In the genomic region with DNA sequence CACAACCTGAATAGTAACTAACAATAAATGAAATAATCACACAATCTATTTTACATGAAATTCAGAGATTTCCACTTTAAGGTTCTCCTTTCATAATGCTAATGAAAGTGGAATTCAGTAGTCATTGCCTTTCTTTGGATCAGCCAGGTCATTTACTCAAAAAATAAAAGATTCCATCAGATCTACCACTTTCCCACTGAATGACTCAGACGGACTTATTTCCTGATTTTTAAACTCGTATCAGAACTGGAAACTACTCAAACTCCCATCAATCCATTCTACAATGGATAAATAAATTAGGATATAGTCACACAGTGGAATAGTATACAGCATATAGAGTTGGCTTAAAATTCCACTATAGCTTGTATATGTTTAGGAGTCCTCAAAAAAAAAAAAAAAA, we compare ENCODE assay signal across 18 cellular contexts.
DNase-seq lines count a peak whose midpoint lies in the region; ATAC-seq, FAIRE-seq and TF ChIP-seq lines count a peak whose summit lies in the region.
"Had no signal": no experiment of that assay in that cellular context is flagged by ENCODE, and none has a peak within 500 bp of the region (broad histone marks: within the 10 kb centered on the region; RNA-seq: fewer than 3 reads in every experiment).

No MANE protein-coding gene starts in this region.

- H2AFZ ChIP-seq in astrocyte (ENCODE audit: low read depth, low read length), result no peak overlapping the region
- H2AFZ ChIP-seq in MM.1S (ENCODE audit: low read length), result no peak overlapping the region

- H3K9ac ChIP-seq in astrocyte (ENCODE audit: low read length), result no peak overlapping the region
- no peak overlapping the region for H3K9ac ChIP-seq in MM.1S (ENCODE audit: low read length)

- ATAC-seq in GM18502 (IDR thresholded peaks at IDR 0.05; ENCODE audit: poor library complexity, unreplicated experiment) (no peak), HG02571 (IDR thresholded peaks at IDR 0.05; ENCODE audit: unreplicated experiment) (no peak)

- H3F3A ChIP-seq in MM.1S (ENCODE audit: insufficient read depth, low read length), result no peaks in the 10 kb centered on the region

- H3K79me2 ChIP-seq in astrocyte (ENCODE audit: insufficient read depth, low read length) (peaks cover 80% of the 10 kb centered on the region), MM.1S (ENCODE audit: low read length) (peaks cover 96% of the 10 kb centered on the region)

- H3K9me3 ChIP-seq in astrocyte (ENCODE audit: insufficient read depth, low read depth, low read length), result no peaks in the 10 kb centered on the region
- H3K9me3 ChIP-seq in MM.1S (replicated peaks; ENCODE audit: insufficient read depth, low read length), result no peaks in the 10 kb centered on the region

- peaks cover 5% of the 10 kb centered on the region; the same call in 1 of the 2 replicates for H3K36me3 Mint-ChIP-seq in HFFc6 (ENCODE audit: low read depth)
- no peaks in the 10 kb centered on the region for H3K36me3 Mint-ChIP-seq in astrocyte (ENCODE audit: low read depth, unreplicated experiment)

- H3K27ac Mint-ChIP-seq in HFFc6 (no peak overlapping the region; the same call in 1 of the 2 replicates), astrocyte (ENCODE audit: unreplicated experiment) (no peak overlapping the region)
- H3K27ac Mint-ChIP-seq: CD4-positive, CD25-positive, alpha-beta regulatory T cell had no signal

- H3K4me1 ChIP-seq in astrocyte (ENCODE audit: insufficient read depth, low read length) (peaks cover 10% of the 10 kb centered on the region), MM.1S (ENCODE audit: low read length) (peaks cover 2% of the 10 kb centered on the region; the same call in 1 of the 2 replicates)

- H3K4me2 ChIP-seq in astrocyte (ENCODE audit: low read length), result no peak overlapping the region
- H3K4me2 ChIP-seq in MM.1S (ENCODE audit: low read depth, low read length), result no peak overlapping the region

- no peaks in the 10 kb centered on the region for H3K9me2 ChIP-seq in MM.1S (replicated peaks; ENCODE audit: insufficient read depth, low read length)

- H3K27me3 Mint-ChIP-seq in HFFc6 (ENCODE audit: insufficient read depth) (peaks cover 4% of the 10 kb centered on the region), astrocyte (ENCODE audit: low read depth, unreplicated experiment) (no peaks in the 10 kb centered on the region)

- H3K9me3 Mint-ChIP-seq in HFFc6, result no peaks in the 10 kb centered on the region
- no peaks in the 10 kb centered on the region for H3K9me3 Mint-ChIP-seq in astrocyte (ENCODE audit: unreplicated experiment)
- H3K9me3 Mint-ChIP-seq: CD4-positive, CD25-positive, alpha-beta regulatory T cell had no signal

- H3K4me1 Mint-ChIP-seq in HFFc6 (ENCODE audit: low read depth) (peaks cover 89% of the 10 kb centered on the region), astrocyte (ENCODE audit: low read depth, unreplicated experiment) (peaks cover 33% of the 10 kb centered on the region)

- peaks cover 79% of the 10 kb centered on the region for H4K20me1 ChIP-seq in astrocyte (ENCODE audit: insufficient read depth, low read length)
- no peaks in the 10 kb centered on the region for H4K20me1 ChIP-seq in MM.1S (ENCODE audit: insufficient read depth, low read length)

- H3K27ac ChIP-seq in astrocyte (ENCODE audit: low read depth, low read length) (no peak overlapping the region), MM.1S (ENCODE audit: low read length) (no peak overlapping the region)

- H3K4me3 Mint-ChIP-seq in HFFc6 (no peak overlapping the region), astrocyte (ENCODE audit: unreplicated experiment) (no peak overlapping the region)
- H3K4me3 Mint-ChIP-seq: CD4-positive, CD25-positive, alpha-beta regulatory T cell had no signal

- TF ChIP-seq CTCF in AG10803 (conservative IDR thresholded peaks at IDR 0.05; ENCODE audit: low read length), result no peak
- no peak for TF ChIP-seq CTCF in HFFc6 (IDR thresholded peaks at IDR 0.05)
- TF ChIP-seq CTCF in astrocyte (IDR thresholded peaks at IDR 0.05; ENCODE audit: insufficient read depth, low read depth, low read length), result no peak
- TF ChIP-seq CTCF in MM.1S (IDR thresholded peaks at IDR 0.05; ENCODE audit: low read length), result no peak

- H3K4me3 ChIP-seq in AG10803 (ENCODE audit: low read length), result no peak overlapping the region
- no peak overlapping the region for H3K4me3 ChIP-seq in astrocyte (ENCODE audit: insufficient read depth, low read depth, low read length)
- H3K4me3 ChIP-seq in MM.1S (ENCODE audit: low read length), result no peak overlapping the region

- peak; percentile 13 for FAIRE-seq in astrocyte (lab: Jason Lieb, UNC)
- FAIRE-seq: RCC 7860 had no signal

- H3K27me3 ChIP-seq in astrocyte (ENCODE audit: insufficient read depth, low read length) (no peaks in the 10 kb centered on the region), MM.1S (replicated peaks; ENCODE audit: insufficient read depth, low read length) (no peaks in the 10 kb centered on the region)

- DNase-seq in AG10803 (ENCODE audit: low read depth) (peak; percentile 17), HFFc6 (peak; percentile 10), astrocyte (ENCODE audit: low read depth) (peak; percentile 68), iris pigment epithelial cell (ENCODE audit: low read depth) (peak; percentile 54), NCI-H146 (lab: John Stamatoyannopoulos, UW) (no peak), MM.1S (no peak)
- DNase-seq: AML-193; Calu3; CD4-positive, CD25-positive, alpha-beta regulatory T cell; DMS79; GF-D8; NCI-H1436 treated with DMSO at 0.1 percent for 48 hours; NCI-H2107; NCI-H774; SHP77 treated with DMSO at 0.1 percent for 48 hours had no signal

- no peaks in the 10 kb centered on the region for H3K36me3 ChIP-seq in astrocyte (ENCODE audit: insufficient read depth, low read length)
- no peaks in the 10 kb centered on the region for H3K36me3 ChIP-seq in MM.1S (replicated peaks; ENCODE audit: insufficient read depth, low read length)

Comparison
In these comparisons a context has a peak if more than half of its experiments do, and no peak if none do; other contexts are left out.
1. DNase-seq: peak in AG10803 (single experiment), HFFc6 (single experiment), astrocyte (single experiment) and iris pigment epithelial cell (single experiment); none in NCI-H146 (single experiment) and MM.1S (single experiment).